Comparison of ENCODE assay signal across 2 cellular contexts in the genomic region with DNA sequence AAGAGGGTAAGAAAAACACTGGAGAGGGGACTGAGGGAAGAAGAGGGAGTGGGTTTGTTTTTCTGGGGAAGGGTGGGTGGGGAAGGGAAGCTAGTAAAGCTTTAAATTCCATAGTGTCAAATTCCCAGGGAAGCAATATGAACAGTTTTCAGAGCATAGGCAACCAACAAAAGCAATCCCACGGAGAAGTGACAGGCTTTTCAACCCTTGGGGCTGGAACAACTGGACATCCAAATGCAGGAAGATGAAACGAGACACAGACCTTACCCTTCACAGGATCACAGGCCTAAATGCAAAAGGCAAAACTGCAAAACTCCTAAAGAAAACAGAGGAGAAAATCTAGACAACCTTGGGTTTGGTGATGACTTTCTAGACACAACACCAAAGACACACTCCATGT.
TF ChIP-seq lines count a peak whose summit lies in the region.

No MANE protein-coding gene starts in this region.

TF ChIP-seq in IMR-90, 13 proteins besides CTCF, POLR2A, EP300 and RAD21:
- TF ChIP-seq MAFK (IDR thresholded peaks at IDR 0.05; ENCODE audit: low read depth, low read length) = no peak
- no peak for TF ChIP-seq NFE2L2 (IDR thresholded peaks at IDR 0.05; ENCODE audit: low read depth, low read length)
- TF ChIP-seq RFX5 (IDR thresholded peaks at IDR 0.05; ENCODE audit: low read depth, low read length) = no peak
- TF ChIP-seq BHLHE40 (IDR thresholded peaks at IDR 0.05; ENCODE audit: low read depth, low read length) = no peak
- TF ChIP-seq CHD1 (IDR thresholded peaks at IDR 0.05; ENCODE audit: low read depth, low read length) = no peak
- no peak for TF ChIP-seq FOS (IDR thresholded peaks at IDR 0.05; ENCODE audit: low read depth, low read length)

TF ChIP-seq in WTC11, 78 proteins besides CTCF, POLR2A, EP300 and RAD21:
- no peak for TF ChIP-seq ZNF219 (CRISPR knock-in tag; IDR thresholded peaks at IDR 0.05; ENCODE audit: borderline replicate concordance)
